ENCODE assay signal across 18 cellular contexts in the genomic region with DNA sequence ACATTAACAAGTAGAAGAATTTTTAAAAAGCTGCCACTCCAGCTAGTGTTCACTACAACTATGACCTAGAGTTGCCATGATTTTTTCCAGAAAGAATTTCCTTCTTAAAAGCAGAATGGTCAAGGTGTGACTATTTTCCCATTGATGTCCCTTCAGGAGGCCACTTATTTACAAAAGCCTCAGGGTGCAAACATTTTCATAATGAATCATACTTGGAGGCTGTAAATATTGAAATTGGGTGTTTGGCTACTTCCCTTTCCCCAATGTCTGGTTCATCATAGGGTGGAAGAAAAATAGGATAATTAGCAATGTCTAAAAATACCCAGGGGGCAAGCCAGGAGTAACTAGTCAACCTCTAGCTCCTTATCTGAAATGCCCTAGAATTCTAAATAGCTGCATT.
"Had no signal": no experiment of that assay in that cellular context is flagged by ENCODE, and none has a peak within 500 bp of the region (broad histone marks: within the 10 kb centered on the region; RNA-seq: fewer than 3 reads in every experiment).

No MANE protein-coding gene starts in this region.

- H3K4me1 ChIP-seq: foreskin keratinocyte had no signal

- H3K36me3 ChIP-seq: neutrophil had no signal

- H3K27ac ChIP-seq: epithelial cell of prostate, foreskin keratinocyte, hepatocyte, lower lobe of right lung, neutrophil, parathyroid adenoma had no signal

- H3K4me3 ChIP-seq: hepatocyte, lower lobe of right lung had no signal

- H3K27me3 ChIP-seq: foreskin keratinocyte, hepatocyte had no signal

- DNase-seq: activated CD4-positive, alpha-beta T cell treated with anti-CD3 and anti-CD28 coated beads, Interleukin-2, amount 50 U/mL, for 4 hours; activated gamma-delta T cell treated with Interleukin-2 at 50 U/mL for 16 hours; activated naive CD8-positive, alpha-beta T cell treated with anti-CD3 and anti-CD28 coated beads for 36 hours; activated T-cell treated with anti-CD3 and anti-CD28 coated beads for 4 hours; amygdala; caudate nucleus; effector memory CD8-positive, alpha-beta T cell; foreskin keratinocyte; left cardiac atrium; lower lobe of right lung; stimulated activated CD8-positive, alpha-beta memory T cell treated with anti-CD3 and anti-CD28 coated beads, Interleukin-4, amount 100 ng/mL, for 48 hours; stimulated activated naive CD4-positive, alpha-beta T cell had no signal

- FAIRE-seq: TTC549 had no signal

- H3K9me3 ChIP-seq: lower lobe of right lung, neutrophil had no signal

- ATAC-seq: effector memory CD8-positive, alpha-beta T cell; foreskin keratinocyte; left cardiac atrium; lower lobe of right lung; natural killer cell treated with Interleukin-12 subunit alpha and Interleukin-12 subunit beta and Interleukin-15 and Interleukin-18, amount 100 ng/mL, for 72 hours had no signal
